In genomic region chr22:22538226-22538989, GRCh38 we compare ENCODE assay signal across 31 cellular contexts. TPM values are rescaled to one million over a fixed set of nuclear protein-coding genes. Genes with fewer than 3 reads are reported as not detected.
"Had no signal": no experiment of that assay in that cellular context is flagged by ENCODE, and none has a peak within 500 bp of the region (broad histone marks: within the 10 kb centered on the region; RNA-seq: fewer than 3 reads in every experiment).

No MANE protein-coding gene starts in this region.

- H3K4me3 ChIP-seq: stomach, suprapubic skin, testis, thoracic aorta, thyroid gland, tibial artery, tibial nerve, transverse colon, upper lobe of left lung, upper lobe of right lung, uterus, vagina had no signal

- H3K4me1 ChIP-seq: stomach, suprapubic skin, testis, thyroid gland, tibial artery, tibial nerve, transverse colon, upper lobe of left lung, upper lobe of right lung, uterus, vagina had no signal

- H3K36me3 ChIP-seq: stomach, suprapubic skin, thoracic aorta, thyroid gland, tibial artery, tibial nerve, transverse colon, upper lobe of left lung, upper lobe of right lung, uterus, vagina had no signal

- DNase-seq: stimulated activated CD4-positive, alpha-beta T cell treated with anti-CD3 and anti-CD28 coated beads, Interleukin-2, amount 100 ng/mL, for 48 hours; stimulated activated CD4-positive, alpha-beta T cell treated with anti-CD3 and anti-CD28 coated beads, Interleukin-4, amount 100 ng/mL, for 1 hour; stimulated activated CD4-positive, alpha-beta T cell treated with anti-CD3 and anti-CD28 coated beads, Interleukin-4, amount 100 ng/mL, for 24 hours; stimulated activated CD4-positive, alpha-beta T cell treated with anti-CD3 and anti-CD28 coated beads, Interleukin-4, amount 100 ng/mL, for 4 hours; stimulated activated CD8-positive, alpha-beta memory T cell treated with anti-CD3 and anti-CD28 coated beads, Interleukin-4, amount 100 ng/mL, for 48 hours; stimulated activated naive B cell treated with anti-CD40 and anti-IgM and Interleukin-4, amounts not matched to agents 10 μg/mL and 1 μg/mL and 100 μg/mL, for 72 hours; stimulated activated naive CD4-positive, alpha-beta T cell; stimulated activated naive CD4-positive, alpha-beta T cell treated with Interleukin-2 at 50 U/mL for 16 hours; stimulated activated naive CD8-positive, alpha-beta T cell treated with anti-CD3 and anti-CD28 coated beads, Interleukin-15, amount 100 ng/mL, for 72 hours; stimulated activated naive CD8-positive, alpha-beta T cell treated with anti-CD3 and anti-CD28 coated beads, Interleukin-15, Interleukin-2, amounts not matched to agents 100 U/mL and 50 U/mL, for 24 hours; stomach; substantia nigra; testis; thyroid gland; tibial artery; transverse colon; trophoblast cell; upper lobe of left lung; upper lobe of right lung; uterus had no signal

- ATAC-seq: stimulated activated effector memory CD8-positive, alpha-beta T cell treated with anti-CD3 and anti-CD28 coated beads, Interleukin-12 subunit alpha, Interleukin-12 subunit beta, amount 100 ng/mL, for 72 hours; stimulated activated memory B cell treated with anti-CD40 and anti-IgM and Interleukin-4, amounts not matched to agents 10 μg/mL and 1 μg/mL and 100 μg/mL, for 72 hours; stimulated activated naive B cell treated with anti-CD40 and anti-IgM and Interleukin-4, amounts not matched to agents 10 μg/mL and 1 μg/mL and 100 μg/mL, for 72 hours; stimulated activated naive CD8-positive, alpha-beta T cell treated with anti-CD3 and anti-CD28 coated beads, Interleukin-15, amount 100 ng/mL, for 72 hours; stimulated activated naive CD8-positive, alpha-beta T cell treated with anti-CD3 and anti-CD28 coated beads, Interleukin-15, Interleukin-2, amounts not matched to agents 100 U/mL and 50 U/mL, for 24 hours; upper lobe of right lung had no signal

- H3K27ac ChIP-seq: stomach, suprapubic skin, testis, thoracic aorta, thyroid gland, tibial artery, tibial nerve, transverse colon, upper lobe of left lung, upper lobe of right lung, uterus, vagina had no signal

- FAIRE-seq: urothelium cell line had no signal

- H3K9me3 ChIP-seq: suprapubic skin, testis, thoracic aorta, thyroid gland, tibial artery, tibial nerve, transverse colon, upper lobe of left lung, upper lobe of right lung, uterus, vagina had no signal

- H3K27me3 ChIP-seq: testis, thyroid gland, tibial nerve, transverse colon, upper lobe of left lung, uterus, vagina had no signal

RNA-seq across cellular contexts. Expression of gene ZNF280A, which starts 18.3 kb away (rescaled TPM):
- total RNA-seq: stomach, subcutaneous adipose tissue, suprapubic skin, temporal lobe, thoracic aorta, thyroid gland, transverse colon, upper lobe of left lung, upper lobe of right lung, ureter, urinary bladder, uterus, vagina had no signal
- polyA plus RNA-seq: stomach, urinary bladder had no signal

RNA-seq across cellular contexts. Expression of gene PRAME, which starts 20.7 kb away (rescaled TPM):
- total RNA-seq: stomach, subcutaneous adipose tissue, suprapubic skin, temporal lobe, thoracic aorta, tibial nerve, upper lobe of right lung, ureter, urinary bladder, vagina had no signal
- polyA plus RNA-seq: stomach, urinary bladder had no signal

RNA-seq across cellular contexts. Expression of gene ZNF280B, which starts 29.9 kb away (rescaled TPM):
- total RNA-seq: thoracic aorta had no signal
